ENCODE assay signal across 25 cellular contexts in the genomic region with DNA sequence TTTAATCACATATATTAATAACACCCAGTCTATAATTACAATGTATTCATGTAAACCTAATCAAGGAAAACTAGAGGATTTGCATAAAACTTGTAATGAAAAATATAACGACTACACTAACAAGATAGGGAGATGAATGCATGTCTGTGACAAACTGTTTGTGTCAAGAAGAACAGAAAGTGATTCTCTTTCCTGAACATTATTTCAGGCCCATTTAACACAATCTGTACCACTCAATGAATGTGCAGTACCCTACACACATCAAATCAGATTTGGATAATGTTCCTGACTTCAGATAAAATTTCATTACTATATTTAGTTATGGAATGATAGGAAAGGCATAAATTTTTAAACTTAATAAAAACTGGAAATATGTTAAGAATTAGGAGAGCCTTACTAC.
"Had no signal": no experiment of that assay in that cellular context is flagged by ENCODE, and none has a peak within 500 bp of the region (broad histone marks: within the 10 kb centered on the region; RNA-seq: fewer than 3 reads in every experiment).

No MANE protein-coding gene starts in this region.

- H3K36me3 ChIP-seq: esophagus muscularis mucosa, gastroesophageal sphincter, heart left ventricle, left lung, right lobe of liver, suprapubic skin, vagina had no signal

- H2AFZ ChIP-seq: hepatocyte, parathyroid adenoma had no signal

- H3K27ac ChIP-seq: epithelial cell of prostate, esophagus muscularis mucosa, foreskin keratinocyte, gastroesophageal sphincter, heart left ventricle, hepatocyte, left lung, parathyroid adenoma, right lobe of liver, suprapubic skin, vagina had no signal

- H3K4me3 ChIP-seq: dorsolateral prefrontal cortex, esophagus muscularis mucosa, gastroesophageal sphincter, heart left ventricle, hepatocyte, left lung, mucosa of descending colon, right lobe of liver, suprapubic skin, vagina had no signal

- DNase-seq: dorsolateral prefrontal cortex; effector CD4-positive, alpha-beta T cell; endodermal cell; foreskin keratinocyte; heart left ventricle; left cardiac atrium; left lung; mesenchymal stem cell; mucosa of descending colon; naive B cell; right lobe of liver; small intestine; stimulated activated CD4-positive, alpha-beta T cell treated with anti-CD3 and anti-CD28 coated beads, Interleukin-15, amount 100 ng/mL, for 24 hours; stimulated activated CD4-positive, alpha-beta T cell treated with anti-CD3 and anti-CD28 coated beads, Interleukin-2, amount 100 ng/mL, for 48 hours; stimulated activated naive B cell treated with anti-CD40 and anti-IgM and Interleukin-4, amounts not matched to agents 10 μg/mL and 1 μg/mL and 100 μg/mL, for 72 hours; stimulated activated naive CD8-positive, alpha-beta T cell treated with anti-CD3 and anti-CD28 coated beads, Interleukin-15, amount 100 ng/mL, for 72 hours; trophoblast cell had no signal

- ATAC-seq: foreskin keratinocyte; gastroesophageal sphincter; heart left ventricle; left cardiac atrium; left lung; natural killer cell treated with Interleukin-12 subunit alpha and Interleukin-12 subunit beta and Interleukin-15 and Interleukin-18, amount 100 ng/mL, for 72 hours; right lobe of liver; stimulated activated naive B cell treated with anti-CD40 and anti-IgM and Interleukin-4, amounts not matched to agents 10 μg/mL and 1 μg/mL and 100 μg/mL, for 72 hours; stimulated activated naive CD8-positive, alpha-beta T cell treated with anti-CD3 and anti-CD28 coated beads, Interleukin-15, amount 100 ng/mL, for 72 hours had no signal

- H3K9ac ChIP-seq: parathyroid adenoma had no signal

- H3K4me2 ChIP-seq: hepatocyte had no signal

- H3K4me1 ChIP-seq: foreskin keratinocyte, parathyroid adenoma had no signal

- H3K79me2 ChIP-seq: parathyroid adenoma had no signal

- H3K9me3 ChIP-seq: esophagus muscularis mucosa, gastroesophageal sphincter, heart left ventricle, left lung, mucosa of descending colon, right lobe of liver, suprapubic skin, vagina had no signal

- H3K27me3 ChIP-seq: dorsolateral prefrontal cortex, esophagus muscularis mucosa, foreskin keratinocyte, gastroesophageal sphincter, heart left ventricle, hepatocyte, left lung, right lobe of liver, suprapubic skin, vagina had no signal
